Comparison of ENCODE assay signal across 27 cellular contexts in the genomic region with DNA sequence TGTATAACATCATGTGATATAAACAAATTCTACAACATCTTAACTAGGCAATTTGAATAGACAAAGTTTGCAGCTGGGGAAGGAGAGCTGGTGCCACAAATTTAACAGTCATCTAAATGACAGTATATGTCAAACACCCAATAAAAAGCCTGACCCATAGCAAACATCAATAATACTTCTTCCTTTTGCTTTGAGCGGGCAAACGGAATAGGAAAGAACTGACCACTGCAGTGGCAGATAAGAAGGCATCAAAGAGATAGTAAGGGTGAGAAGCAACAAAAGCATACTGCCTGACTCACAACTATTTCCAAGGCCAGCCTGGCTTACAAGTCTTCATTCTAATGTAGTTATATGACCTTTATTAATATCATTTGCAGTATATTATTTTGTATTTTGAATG.
"Had no signal": no experiment of that assay in that cellular context is flagged by ENCODE, and none has a peak within 500 bp of the region (broad histone marks: within the 10 kb centered on the region; RNA-seq: fewer than 3 reads in every experiment).

No MANE protein-coding gene starts in this region.

- H3K27me3 ChIP-seq: neural progenitor cell, neutrophil, right atrium auricular region, right lobe of liver, tibial nerve, uterus had no signal

- H3K4me3 ChIP-seq: left ventricle myocardium inferior, lung, neural progenitor cell, right atrium auricular region, right lobe of liver, smooth muscle cell, tibial nerve, uterus had no signal

- H3K9me3 Mint-ChIP-seq: nephron progenitor cell, neural progenitor cell had no signal

- H3K27me3 Mint-ChIP-seq: naive B cell; stimulated activated memory B cell treated with anti-CD40 and anti-IgM and Interleukin-4, amounts not matched to agents 10 μg/mL and 1 μg/mL and 100 μg/mL, for 72 hours; stimulated activated naive CD8-positive, alpha-beta T cell treated with anti-CD3 and anti-CD28 coated beads, Interleukin-15, amount 100 ng/mL, for 72 hours; type B pancreatic cell had no signal

- H3K4me1 Mint-ChIP-seq: naive B cell; natural killer cell; nephron progenitor cell; neural progenitor cell; stimulated activated memory B cell treated with anti-CD40 and anti-IgM and Interleukin-4, amounts not matched to agents 10 μg/mL and 1 μg/mL and 100 μg/mL, for 72 hours; stimulated activated naive CD8-positive, alpha-beta T cell treated with anti-CD3 and anti-CD28 coated beads, Interleukin-15, amount 100 ng/mL, for 72 hours had no signal

- H3K27ac Mint-ChIP-seq: mesothelial cell of epicardium; natural killer cell; nephron progenitor cell; neural progenitor cell; progenitor cell of endocrine pancreas; stimulated activated memory B cell treated with anti-CD40 and anti-IgM and Interleukin-4, amounts not matched to agents 10 μg/mL and 1 μg/mL and 100 μg/mL, for 72 hours; stimulated activated naive CD8-positive, alpha-beta T cell treated with anti-CD3 and anti-CD28 coated beads, Interleukin-15, amount 100 ng/mL, for 72 hours; type B pancreatic cell had no signal

- H3K36me3 Mint-ChIP-seq: naive B cell, natural killer cell, neural progenitor cell had no signal

- ATAC-seq: natural killer cell; right lobe of liver; stimulated activated memory B cell treated with anti-CD40 and anti-IgM and Interleukin-4, amounts not matched to agents 10 μg/mL and 1 μg/mL and 100 μg/mL, for 72 hours; stimulated activated naive CD8-positive, alpha-beta T cell treated with anti-CD3 and anti-CD28 coated beads, Interleukin-15, amount 100 ng/mL, for 72 hours had no signal

- H3K4me3 Mint-ChIP-seq: mesothelial cell of epicardium; naive B cell; natural killer cell; nephron progenitor cell; neural progenitor cell; stimulated activated memory B cell treated with anti-CD40 and anti-IgM and Interleukin-4, amounts not matched to agents 10 μg/mL and 1 μg/mL and 100 μg/mL, for 72 hours; stimulated activated naive CD8-positive, alpha-beta T cell treated with anti-CD3 and anti-CD28 coated beads, Interleukin-15, amount 100 ng/mL, for 72 hours; type B pancreatic cell had no signal

- H3K27ac ChIP-seq: left ventricle myocardium inferior, neural progenitor cell, neutrophil, parathyroid adenoma, right atrium auricular region, right lobe of liver, tibial nerve, uterus had no signal

- DNase-seq: islet precursor cell; left ventricle myocardium inferior; mesendoderm; naive B cell; natural killer cell; nephron progenitor cell; occipital lobe; right lobe of liver; stimulated activated CD4-positive, alpha-beta T cell treated with anti-CD3 and anti-CD28 coated beads, Interleukin-1b, Interleukin-23, amount 100 ng/mL, for 48 hours; stimulated activated CD4-positive, alpha-beta T cell treated with anti-CD3 and anti-CD28 coated beads, Interleukin-2, amount 100 ng/mL, for 48 hours; stimulated activated CD4-positive, alpha-beta T cell treated with anti-CD3 and anti-CD28 coated beads, Interleukin-4, amount 100 ng/mL, for 4 hours; stimulated activated CD8-positive, alpha-beta memory T cell treated with anti-CD3 and anti-CD28 coated beads, Interleukin-4, amount 100 ng/mL, for 48 hours; stimulated activated naive CD4-positive, alpha-beta T cell treated with Interleukin-2 at 50 U/mL for 16 hours; stimulated activated naive CD8-positive, alpha-beta T cell treated with anti-CD3 and anti-CD28 coated beads, Interleukin-15, amount 100 ng/mL, for 72 hours; substantia nigra; uterus had no signal

- H3K36me3 ChIP-seq: left ventricle myocardium inferior, neural progenitor cell, neutrophil, right atrium auricular region, right lobe of liver, tibial nerve, uterus had no signal

- H3K9me3 ChIP-seq: neutrophil, right atrium auricular region, right lobe of liver, uterus had no signal

- H3K4me1 ChIP-seq: left ventricle myocardium inferior, neural progenitor cell, parathyroid adenoma, right atrium auricular region, tibial nerve, uterus had no signal
